Comparison of ENCODE assay signal across 8 cellular contexts in the genomic region with DNA sequence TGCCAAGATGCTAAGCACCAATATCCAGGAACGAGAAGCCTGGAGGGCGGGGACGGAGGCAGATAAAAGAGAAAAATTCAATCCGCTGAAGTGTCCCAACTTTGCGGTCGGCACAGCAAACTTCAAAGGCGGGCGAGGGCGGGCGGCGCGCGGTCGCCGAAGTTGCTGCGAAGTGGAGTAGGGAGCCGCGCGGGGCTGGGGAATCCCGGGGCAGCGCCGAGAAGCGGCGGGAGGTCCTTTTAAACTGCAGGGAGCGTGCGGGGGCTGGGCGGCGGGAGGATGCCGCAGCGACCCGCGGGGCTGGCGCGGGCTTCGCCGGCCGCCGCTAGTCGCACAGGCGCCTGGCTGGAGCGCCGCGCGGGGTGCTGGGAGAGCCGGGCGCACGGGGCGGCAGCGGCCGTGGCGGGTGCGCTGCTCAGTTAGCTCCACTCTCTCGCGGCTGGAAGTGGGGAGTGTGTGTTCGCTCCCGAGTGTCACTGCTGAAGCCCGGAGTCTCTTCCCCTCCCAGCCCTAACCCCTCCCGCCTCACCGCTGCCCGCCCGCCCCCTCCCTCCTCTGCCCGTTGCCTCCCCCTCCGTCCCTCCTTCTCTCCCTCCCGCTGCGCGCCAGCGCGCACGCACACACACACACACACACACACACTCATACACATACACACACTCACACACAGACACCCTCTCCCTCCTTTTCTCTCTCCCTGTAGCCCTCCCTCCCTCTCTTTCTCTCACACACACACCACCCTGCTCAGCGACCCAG. TPM values are rescaled to one million over a fixed set of nuclear protein-coding genes. Genes with fewer than 3 reads are reported as not detected.
DNase-seq lines count a peak whose midpoint lies in the region; ATAC-seq, FAIRE-seq and TF ChIP-seq lines count a peak whose summit lies in the region.

NDNF (minus strand) TSS at position 456 of the 756 bp plus-strand sequence. CDS start 26,698 bp downstream, outside the sequence.

- H3K4me3 ChIP-seq in BE2C (ENCODE audit: low read depth, low read length) = peak within 1 kb of the TSS; percentile 52
- peak within 1 kb of the TSS; percentile 40 for H3K4me3 ChIP-seq in bronchial epithelial cell (ENCODE audit: low read depth, low read length)
- peak within 1 kb of the TSS; percentile 49 to 55 for H3K4me3 ChIP-seq in kidney (ENCODE audit: low read length in 2 of 2)

- H3K27me3 ChIP-seq in BE2C (peaks cover 82% of the 10 kb centered on the region), bronchial epithelial cell (ENCODE audit: control insufficient read depth, insufficient read depth, low read length) (peaks cover 28% of the 10 kb centered on the region)

- no peak within 1 kb of the TSS for H3K27ac Mint-ChIP-seq in T-helper 17 cell

- peak; percentile 80 for ATAC-seq in T-helper 17 cell
- ATAC-seq in HG02870 (IDR thresholded peaks at IDR 0.05; ENCODE audit: unreplicated experiment) = no peak

- no peaks in the 10 kb centered on the region for H3K9me3 ChIP-seq in BE2C
- H3K9me3 ChIP-seq in T-helper 17 cell (ENCODE audit: control insufficient read depth, low read length, poor library complexity, severe bottlenecking) = no peaks in the 10 kb centered on the region
- no peaks in the 10 kb centered on the region for H3K9me3 ChIP-seq in kidney (ENCODE audit: control insufficient read depth in 1 of 2, low read length in 2 of 2)

- H3K4me3 Mint-ChIP-seq in T-helper 17 cell = peak within 1 kb of the TSS; percentile 92

- FAIRE-seq in bronchial epithelial cell (lab: Jason Lieb, UNC) (no peak), kidney (lab: Jason Lieb, UNC) (no peak)

- no peak within 1 kb of the TSS for H3K27ac ChIP-seq in kidney (ENCODE audit: low read depth in 2 of 2, low read length in 2 of 2)

- intact Hi-C loops in kidney (cut with DNase I) = no loop called here

- peaks cover 5% of the 10 kb centered on the region for H3K36me3 Mint-ChIP-seq in T-helper 17 cell (ENCODE audit: low read depth)

- peaks cover 65% of the 10 kb centered on the region for H3K27me3 Mint-ChIP-seq in T-helper 17 cell

- H3K36me3 ChIP-seq in BE2C (no peaks in the 10 kb centered on the region), bronchial epithelial cell (ENCODE audit: control insufficient read depth, insufficient read depth, low read length) (no peaks in the 10 kb centered on the region), kidney (ENCODE audit: control insufficient read depth in 1 of 2, insufficient read depth in 2 of 2, low read length in 2 of 2) (no peaks in the 10 kb centered on the region)

- peak; percentile 49 for DNase-seq in BE2C
- DNase-seq in HCEC 1CT = peak; percentile 6
- peak; percentile 14 to 45 (median 30) for DNase-seq in T-helper 17 cell
- no peak for DNase-seq in bronchial epithelial cell (ENCODE audit: low read depth)
- DNase-seq in kidney = peak; percentile 69
- peak; percentile 9 to 22 for DNase-seq in stimulated activated CD4-positive, alpha-beta T cell treated with anti-CD3 and anti-CD28 coated beads, Interleukin-15, amount 100 ng/mL, for 48 hours (ENCODE audit: low read depth in 2 of 2)
- no peak for DNase-seq in GOT3 (lab: John Stamatoyannopoulos, UW)

- H3K4me1 ChIP-seq in BE2C (no peaks in the 10 kb centered on the region), kidney (ENCODE audit: control insufficient read depth in 1 of 2, insufficient read depth in 1 of 2, low read depth in 1 of 2, low read length in 2 of 2) (peaks cover 0 to 15% of the 10 kb centered on the region in 2 donors)

- no peak within 1 kb of the TSS for H3K9ac ChIP-seq in kidney (ENCODE audit: low read length in 2 of 2)

- peaks cover 19% of the 10 kb centered on the region for H3K4me1 Mint-ChIP-seq in T-helper 17 cell

- TF ChIP-seq CTCF in BE2C (IDR thresholded peaks at IDR 0.05; ENCODE audit: low read depth, low read length) = no peak
- no peak for TF ChIP-seq CTCF in bronchial epithelial cell (IDR thresholded peaks at IDR 0.05; ENCODE audit: insufficient read depth, low read length, severe bottlenecking)
- no peak for TF ChIP-seq CTCF in kidney (IDR thresholded peaks at IDR 0.05; ENCODE audit: borderline replicate concordance, extremely low read depth, insufficient read depth)

RNA-seq across cellular contexts. Expression of gene NDNF, which starts in this region (rescaled TPM):
- not detected for polyA plus RNA-seq in BE2C (2012; ENCODE audit: insufficient read depth, insufficient read length, low read depth)
- total RNA-seq in T-helper 17 cell (not detected), bronchial epithelial cell (not detected in 2 replicates), kidney (1.6 TPM)
- 14.7 TPM for polyA plus RNA-seq in kidney (ENCODE audit: insufficient read depth, low read depth, low replicate concordance)

Comparison
In these comparisons a context has a peak if more than half of its experiments do, and no peak if none do; other contexts are left out.
1. Peak in DNase-seq and ATAC-seq in T-helper 17 cell; RNA of the gene not detected or under 1 TPM.
2. DNase-seq: peak in BE2C (single experiment), HCEC 1CT (single experiment), kidney (single experiment) and stimulated activated CD4-positive, alpha-beta T cell treated with anti-CD3 and anti-CD28 coated beads, Interleukin-15, amount 100 ng/mL, for 48 hours (2 of 2); none in bronchial epithelial cell (single experiment) and GOT3 (single experiment).
3. Peak in every context shown above with its lines, with median percentiles within 50 percentile points of each other: H3K4me3 ChIP-seq.